Comparison of ENCODE assay signal across 1 cellular context in the genomic region with DNA sequence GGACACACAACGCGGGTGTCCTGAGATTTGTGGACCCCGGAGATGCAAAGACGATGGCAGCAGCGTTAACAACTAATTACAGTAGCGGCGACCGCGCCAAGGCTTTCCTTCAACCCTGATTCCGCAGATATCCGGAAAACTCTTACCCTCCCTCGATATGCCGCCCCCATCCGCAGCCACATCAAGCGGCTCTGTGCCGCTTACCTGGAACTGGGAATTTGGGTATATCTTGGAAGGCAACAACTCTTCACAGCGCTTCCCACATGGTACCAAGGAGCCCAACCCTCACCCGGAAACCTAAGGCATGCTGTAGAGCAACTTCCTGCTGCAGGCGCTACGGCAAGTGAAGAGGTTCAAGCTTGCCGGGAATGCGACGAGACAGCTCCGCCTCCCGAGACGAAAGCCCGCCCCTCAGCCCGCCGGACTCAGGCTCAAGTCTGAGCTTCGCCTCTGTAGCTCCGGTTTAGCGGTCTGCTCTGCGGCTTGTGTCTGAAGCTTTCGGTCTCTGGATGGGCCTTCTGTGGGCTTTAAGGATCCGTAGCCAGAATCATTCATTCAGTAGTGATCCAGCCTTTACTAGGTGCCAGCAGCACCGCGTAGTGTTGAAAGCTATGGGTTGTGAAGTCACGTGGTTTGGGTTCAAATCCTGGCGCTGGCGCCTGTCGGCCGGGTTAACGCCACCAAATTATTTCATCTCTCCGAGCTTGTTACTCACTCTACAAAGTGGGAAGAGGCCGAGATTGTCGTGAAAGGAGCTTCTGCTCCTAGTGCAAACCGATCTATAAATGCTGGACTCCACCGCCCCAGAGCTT.
TF ChIP-seq lines count a peak whose summit lies in the region.

A gene with protein sequence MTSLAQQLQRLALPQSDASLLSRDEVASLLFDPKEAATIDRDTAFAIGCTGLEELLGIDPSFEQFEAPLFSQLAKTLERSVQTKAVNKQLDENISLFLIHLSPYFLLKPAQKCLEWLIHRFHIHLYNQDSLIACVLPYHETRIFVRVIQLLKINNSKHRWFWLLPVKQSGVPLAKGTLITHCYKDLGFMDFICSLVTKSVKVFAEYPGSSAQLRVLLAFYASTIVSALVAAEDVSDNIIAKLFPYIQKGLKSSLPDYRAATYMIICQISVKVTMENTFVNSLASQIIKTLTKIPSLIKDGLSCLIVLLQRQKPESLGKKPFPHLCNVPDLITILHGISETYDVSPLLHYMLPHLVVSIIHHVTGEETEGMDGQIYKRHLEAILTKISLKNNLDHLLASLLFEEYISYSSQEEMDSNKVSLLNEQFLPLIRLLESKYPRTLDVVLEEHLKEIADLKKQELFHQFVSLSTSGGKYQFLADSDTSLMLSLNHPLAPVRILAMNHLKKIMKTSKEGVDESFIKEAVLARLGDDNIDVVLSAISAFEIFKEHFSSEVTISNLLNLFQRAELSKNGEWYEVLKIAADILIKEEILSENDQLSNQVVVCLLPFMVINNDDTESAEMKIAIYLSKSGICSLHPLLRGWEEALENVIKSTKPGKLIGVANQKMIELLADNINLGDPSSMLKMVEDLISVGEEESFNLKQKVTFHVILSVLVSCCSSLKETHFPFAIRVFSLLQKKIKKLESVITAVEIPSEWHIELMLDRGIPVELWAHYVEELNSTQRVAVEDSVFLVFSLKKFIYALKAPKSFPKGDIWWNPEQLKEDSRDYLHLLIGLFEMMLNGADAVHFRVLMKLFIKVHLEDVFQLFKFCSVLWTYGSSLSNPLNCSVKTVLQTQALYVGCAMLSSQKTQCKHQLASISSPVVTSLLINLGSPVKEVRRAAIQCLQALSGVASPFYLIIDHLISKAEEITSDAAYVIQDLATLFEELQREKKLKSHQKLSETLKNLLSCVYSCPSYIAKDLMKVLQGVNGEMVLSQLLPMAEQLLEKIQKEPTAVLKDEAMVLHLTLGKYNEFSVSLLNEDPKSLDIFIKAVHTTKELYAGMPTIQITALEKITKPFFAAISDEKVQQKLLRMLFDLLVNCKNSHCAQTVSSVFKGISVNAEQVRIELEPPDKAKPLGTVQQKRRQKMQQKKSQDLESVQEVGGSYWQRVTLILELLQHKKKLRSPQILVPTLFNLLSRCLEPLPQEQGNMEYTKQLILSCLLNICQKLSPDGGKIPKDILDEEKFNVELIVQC (N-terminal part only) (minus strand): TSS at position 299 of the 812 bp plus-strand sequence. CDS start 421 bp downstream, outside the sequence.

TF ChIP-seq in HepG2, 621 proteins besides CTCF, POLR2A, EP300 and RAD21 (continued from another document and continues in another):
- TF ChIP-seq, protein P1, sequence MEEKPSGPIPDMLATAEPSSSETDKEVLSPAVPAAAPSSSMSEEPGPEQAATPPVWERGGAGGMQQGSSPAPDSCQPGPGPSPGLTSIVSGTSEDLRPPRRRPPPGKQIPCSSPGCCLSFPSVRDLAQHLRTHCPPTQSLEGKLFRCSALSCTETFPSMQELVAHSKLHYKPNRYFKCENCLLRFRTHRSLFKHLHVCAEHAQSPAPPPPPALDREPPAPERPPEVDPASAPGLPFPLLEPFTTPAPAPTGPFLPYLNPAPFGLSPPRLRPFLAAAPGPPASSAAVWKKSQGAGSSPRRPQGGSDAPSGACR (CRISPR knock-in tag; IDR thresholded peaks at IDR 0.05), result peak; percentile 94
- 0 out of 2 replicates have a peak, but pooled peaks have one; percentile 29 for TF ChIP-seq PCBP1 (IDR thresholded peaks at IDR 0.05; ENCODE audit: borderline replicate concordance, low read depth, low read length)
- TF ChIP-seq, protein P2, sequence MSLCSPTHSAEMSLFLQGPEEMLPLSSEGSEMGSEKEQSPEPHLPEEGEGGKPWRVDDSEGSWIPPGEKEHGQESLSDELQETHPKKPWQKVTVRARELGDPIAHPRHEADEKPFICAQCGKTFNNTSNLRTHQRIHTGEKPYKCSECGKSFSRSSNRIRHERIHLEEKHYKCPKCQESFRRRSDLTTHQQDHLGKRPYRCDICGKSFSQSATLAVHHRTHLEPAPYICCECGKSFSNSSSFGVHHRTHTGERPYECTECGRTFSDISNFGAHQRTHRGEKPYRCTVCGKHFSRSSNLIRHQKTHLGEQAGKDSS (CRISPR knock-in tag; IDR thresholded peaks at IDR 0.05; ENCODE audit: borderline replicate concordance, low read depth), result peak; percentile 52; the same call in 1 of the 2 replicates
- TF ChIP-seq ZNF350 (CRISPR knock-in tag; IDR thresholded peaks at IDR 0.05; ENCODE audit: borderline replicate concordance, low read depth), result peak; percentile 89
- 0 out of 2 replicates have a peak, but pooled peaks have one; percentile 72 for TF ChIP-seq ZNF24 (IDR thresholded peaks at IDR 0.05)
- TF ChIP-seq, protein P3, sequence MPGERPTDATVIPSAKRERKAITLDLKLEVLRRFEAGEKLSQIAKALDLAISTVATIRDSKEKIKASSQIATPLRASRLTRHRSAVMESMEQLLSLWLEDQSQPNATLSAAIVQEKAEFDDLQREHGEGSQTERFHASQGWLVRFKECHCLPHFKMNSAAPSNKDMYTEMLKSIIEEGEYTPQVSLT (CRISPR knock-in tag; IDR thresholded peaks at IDR 0.05; ENCODE audit: borderline replicate concordance, low read depth), result 0 out of 2 replicates have a peak, but pooled peaks have one; percentile 19
- TF ChIP-seq, protein P4, sequence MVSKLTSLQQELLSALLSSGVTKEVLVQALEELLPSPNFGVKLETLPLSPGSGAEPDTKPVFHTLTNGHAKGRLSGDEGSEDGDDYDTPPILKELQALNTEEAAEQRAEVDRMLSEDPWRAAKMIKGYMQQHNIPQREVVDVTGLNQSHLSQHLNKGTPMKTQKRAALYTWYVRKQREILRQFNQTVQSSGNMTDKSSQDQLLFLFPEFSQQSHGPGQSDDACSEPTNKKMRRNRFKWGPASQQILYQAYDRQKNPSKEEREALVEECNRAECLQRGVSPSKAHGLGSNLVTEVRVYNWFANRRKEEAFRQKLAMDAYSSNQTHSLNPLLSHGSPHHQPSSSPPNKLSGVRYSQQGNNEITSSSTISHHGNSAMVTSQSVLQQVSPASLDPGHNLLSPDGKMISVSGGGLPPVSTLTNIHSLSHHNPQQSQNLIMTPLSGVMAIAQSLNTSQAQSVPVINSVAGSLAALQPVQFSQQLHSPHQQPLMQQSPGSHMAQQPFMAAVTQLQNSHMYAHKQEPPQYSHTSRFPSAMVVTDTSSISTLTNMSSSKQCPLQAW (CRISPR knock-in tag; IDR thresholded peaks at IDR 0.05), result peak; percentile 76
- no peak for TF ChIP-seq NR2F6 (IDR thresholded peaks at IDR 0.05)
- TF ChIP-seq NR2F6 (CRISPR knock-in tag; IDR thresholded peaks at IDR 0.05), result 0 out of 2 replicates have a peak, but pooled peaks have one; percentile 41
- TF ChIP-seq ZNF383 (CRISPR knock-in tag; IDR thresholded peaks at IDR 0.05; ENCODE audit: borderline replicate concordance), result peak; percentile 83; the same call in 1 of the 2 replicates
- peak; percentile 85 for TF ChIP-seq FOXK1 (CRISPR knock-in tag; IDR thresholded peaks at IDR 0.05; ENCODE audit: borderline replicate concordance, low read depth)
- peak; percentile 96 for TF ChIP-seq ZMYM4 (CRISPR knock-in tag; IDR thresholded peaks at IDR 0.05)
- TF ChIP-seq KMT2A (CRISPR knock-in tag; IDR thresholded peaks at IDR 0.05), result peak; percentile 89
- TF ChIP-seq ZNF775 (CRISPR knock-in tag; IDR thresholded peaks at IDR 0.05; ENCODE audit: borderline replicate concordance), result 0 out of 2 replicates have a peak, but pooled peaks have one; percentile 36
- 0 out of 2 replicates have a peak, but pooled peaks have one; percentile 48 for TF ChIP-seq RCOR2 (CRISPR knock-in tag; IDR thresholded peaks at IDR 0.05)
- TF ChIP-seq EHMT2 (IDR thresholded peaks at IDR 0.05; ENCODE audit: borderline replicate concordance, low read depth, low read length), result peak; percentile 44; the same call in 1 of the 2 replicates
- peak; percentile 87; the same call in 1 of the 2 replicates for TF ChIP-seq ZNF556 (CRISPR knock-in tag; IDR thresholded peaks at IDR 0.05; ENCODE audit: borderline replicate concordance)
- TF ChIP-seq GATAD1 (CRISPR knock-in tag; IDR thresholded peaks at IDR 0.05), result peak; percentile 98
- peak; percentile 43 for TF ChIP-seq HNRNPLL (IDR thresholded peaks at IDR 0.05; ENCODE audit: low read depth, low read length, poor library complexity, severe bottlenecking)
- peak; percentile 55; the same call in 1 of the 2 replicates for TF ChIP-seq HCFC1 (IDR thresholded peaks at IDR 0.05; ENCODE audit: low read depth, low read length)
- TF ChIP-seq NCOA5 (CRISPR knock-in tag; IDR thresholded peaks at IDR 0.05), result no peak
- TF ChIP-seq, protein P5, sequence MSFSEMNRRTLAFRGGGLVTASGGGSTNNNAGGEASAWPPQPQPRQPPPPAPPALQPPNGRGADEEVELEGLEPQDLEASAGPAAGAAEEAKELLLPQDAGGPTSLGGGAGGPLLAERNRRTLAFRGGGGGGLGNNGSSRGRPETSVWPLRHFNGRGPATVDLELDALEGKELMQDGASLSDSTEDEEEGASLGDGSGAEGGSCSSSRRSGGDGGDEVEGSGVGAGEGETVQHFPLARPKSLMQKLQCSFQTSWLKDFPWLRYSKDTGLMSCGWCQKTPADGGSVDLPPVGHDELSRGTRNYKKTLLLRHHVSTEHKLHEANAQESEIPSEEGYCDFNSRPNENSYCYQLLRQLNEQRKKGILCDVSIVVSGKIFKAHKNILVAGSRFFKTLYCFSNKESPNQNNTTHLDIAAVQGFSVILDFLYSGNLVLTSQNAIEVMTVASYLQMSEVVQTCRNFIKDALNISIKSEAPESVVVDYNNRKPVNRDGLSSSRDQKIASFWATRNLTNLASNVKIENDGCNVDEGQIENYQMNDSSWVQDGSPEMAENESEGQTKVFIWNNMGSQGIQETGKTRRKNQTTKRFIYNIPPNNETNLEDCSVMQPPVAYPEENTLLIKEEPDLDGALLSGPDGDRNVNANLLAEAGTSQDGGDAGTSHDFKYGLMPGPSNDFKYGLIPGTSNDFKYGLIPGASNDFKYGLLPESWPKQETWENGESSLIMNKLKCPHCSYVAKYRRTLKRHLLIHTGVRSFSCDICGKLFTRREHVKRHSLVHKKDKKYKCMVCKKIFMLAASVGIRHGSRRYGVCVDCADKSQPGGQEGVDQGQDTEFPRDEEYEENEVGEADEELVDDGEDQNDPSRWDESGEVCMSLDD (CRISPR knock-in tag; IDR thresholded peaks at IDR 0.05; ENCODE audit: borderline replicate concordance), result 0 out of 2 replicates have a peak, but pooled peaks have one; percentile 11
- no peak for TF ChIP-seq ATF7 (IDR thresholded peaks at IDR 0.05)
- 0 out of 2 replicates have a peak, but pooled peaks have one; percentile 58 for TF ChIP-seq ATF7 (CRISPR knock-in tag; IDR thresholded peaks at IDR 0.05)
- TF ChIP-seq FOSL2 (CRISPR knock-in tag; IDR thresholded peaks at IDR 0.05), result peak; percentile 61
- peak; percentile 84 for TF ChIP-seq ZIK1 (CRISPR knock-in tag; IDR thresholded peaks at IDR 0.05; ENCODE audit: borderline replicate concordance, low read depth)
- no peak for TF ChIP-seq HOXA7 (CRISPR knock-in tag; IDR thresholded peaks at IDR 0.05)
- TF ChIP-seq ZNF724P (CRISPR knock-in tag; IDR thresholded peaks at IDR 0.05; ENCODE audit: borderline replicate concordance), result no peak
- 0 out of 2 replicates have a peak, but pooled peaks have one; percentile 45 for TF ChIP-seq KLF9 (CRISPR knock-in tag; IDR thresholded peaks at IDR 0.05; ENCODE audit: low read depth)
- no peak for TF ChIP-seq RFX5 (IDR thresholded peaks at IDR 0.05; ENCODE audit: low read depth, low read length)
- peak; percentile 33; the same call in 1 of the 2 replicates for TF ChIP-seq ZSCAN31 (CRISPR knock-in tag; IDR thresholded peaks at IDR 0.05; ENCODE audit: low read depth)
- TF ChIP-seq, protein P6, sequence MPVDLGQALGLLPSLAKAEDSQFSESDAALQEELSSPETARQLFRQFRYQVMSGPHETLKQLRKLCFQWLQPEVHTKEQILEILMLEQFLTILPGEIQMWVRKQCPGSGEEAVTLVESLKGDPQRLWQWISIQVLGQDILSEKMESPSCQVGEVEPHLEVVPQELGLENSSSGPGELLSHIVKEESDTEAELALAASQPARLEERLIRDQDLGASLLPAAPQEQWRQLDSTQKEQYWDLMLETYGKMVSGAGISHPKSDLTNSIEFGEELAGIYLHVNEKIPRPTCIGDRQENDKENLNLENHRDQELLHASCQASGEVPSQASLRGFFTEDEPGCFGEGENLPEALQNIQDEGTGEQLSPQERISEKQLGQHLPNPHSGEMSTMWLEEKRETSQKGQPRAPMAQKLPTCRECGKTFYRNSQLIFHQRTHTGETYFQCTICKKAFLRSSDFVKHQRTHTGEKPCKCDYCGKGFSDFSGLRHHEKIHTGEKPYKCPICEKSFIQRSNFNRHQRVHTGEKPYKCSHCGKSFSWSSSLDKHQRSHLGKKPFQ (CRISPR knock-in tag; IDR thresholded peaks at IDR 0.05; ENCODE audit: insufficient replicate concordance), result peak; percentile 44
- TF ChIP-seq CHD2 (IDR thresholded peaks at IDR 0.05; ENCODE audit: low read depth, low read length), result no peak
- peak; percentile 77; the same call in 1 of the 2 replicates for TF ChIP-seq NFKBIZ (CRISPR knock-in tag; IDR thresholded peaks at IDR 0.05)
- TF ChIP-seq ZFX (CRISPR knock-in tag; IDR thresholded peaks at IDR 0.05; ENCODE audit: low read depth), result peak; percentile 61
- TF ChIP-seq, protein P7, sequence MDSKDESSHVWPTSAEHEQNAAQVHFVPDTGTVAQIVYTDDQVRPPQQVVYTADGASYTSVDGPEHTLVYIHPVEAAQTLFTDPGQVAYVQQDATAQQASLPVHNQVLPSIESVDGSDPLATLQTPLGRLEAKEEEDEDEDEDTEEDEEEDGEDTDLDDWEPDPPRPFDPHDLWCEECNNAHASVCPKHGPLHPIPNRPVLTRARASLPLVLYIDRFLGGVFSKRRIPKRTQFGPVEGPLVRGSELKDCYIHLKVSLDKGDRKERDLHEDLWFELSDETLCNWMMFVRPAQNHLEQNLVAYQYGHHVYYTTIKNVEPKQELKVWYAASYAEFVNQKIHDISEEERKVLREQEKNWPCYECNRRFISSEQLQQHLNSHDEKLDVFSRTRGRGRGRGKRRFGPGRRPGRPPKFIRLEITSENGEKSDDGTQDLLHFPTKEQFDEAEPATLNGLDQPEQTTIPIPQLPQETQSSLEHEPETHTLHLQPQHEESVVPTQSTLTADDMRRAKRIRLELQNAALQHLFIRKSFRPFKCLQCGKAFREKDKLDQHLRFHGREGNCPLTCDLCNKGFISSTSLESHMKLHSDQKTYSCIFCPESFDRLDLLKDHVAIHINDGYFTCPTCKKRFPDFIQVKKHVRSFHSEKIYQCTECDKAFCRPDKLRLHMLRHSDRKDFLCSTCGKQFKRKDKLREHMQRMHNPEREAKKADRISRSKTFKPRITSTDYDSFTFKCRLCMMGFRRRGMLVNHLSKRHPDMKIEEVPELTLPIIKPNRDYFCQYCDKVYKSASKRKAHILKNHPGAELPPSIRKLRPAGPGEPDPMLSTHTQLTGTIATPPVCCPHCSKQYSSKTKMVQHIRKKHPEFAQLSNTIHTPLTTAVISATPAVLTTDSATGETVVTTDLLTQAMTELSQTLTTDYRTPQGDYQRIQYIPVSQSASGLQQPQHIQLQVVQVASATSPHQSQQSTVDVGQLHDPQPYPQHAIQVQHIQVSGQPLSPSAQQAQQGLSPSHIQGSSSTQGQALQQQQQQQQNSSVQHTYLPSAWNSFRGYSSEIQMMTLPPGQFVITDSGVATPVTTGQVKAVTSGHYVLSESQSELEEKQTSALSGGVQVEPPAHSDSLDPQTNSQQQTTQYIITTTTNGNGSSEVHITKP (CRISPR knock-in tag; IDR thresholded peaks at IDR 0.05; ENCODE audit: low read depth), result 0 out of 2 replicates have a peak, but pooled peaks have one; percentile 55
- TF ChIP-seq MXI1 (IDR thresholded peaks at IDR 0.05; ENCODE audit: borderline replicate concordance, low read depth, low read length), result peak; percentile 98
- peak; percentile 13; the same call in 1 of the 2 replicates for TF ChIP-seq ZNF550 (CRISPR knock-in tag; IDR thresholded peaks at IDR 0.05; ENCODE audit: borderline replicate concordance)
